ENCODE assay signal across 11 cellular contexts in genomic region chr5:59317023-59317771, GRCh38.
A peak's percentile ranks its signal among the peaks of the same experiment; 100 is the strongest.
DNase-seq lines count a peak whose midpoint lies in the region; ATAC-seq and TF ChIP-seq lines count a peak whose summit lies in the region.
"Had no signal": no experiment of that assay in that cellular context is flagged by ENCODE, and none has a peak within 500 bp of the region (broad histone marks: within the 10 kb centered on the region; RNA-seq: fewer than 3 reads in every experiment).

No MANE protein-coding gene starts in this region.

- H3K4me3 Mint-ChIP-seq in neural crest cell: peak overlapping the region; percentile 7

- no peak for TF ChIP-seq CTCF in neural crest cell (conservative IDR thresholded peaks at IDR 0.05)

- no peaks in the 10 kb centered on the region for H3K9me3 Mint-ChIP-seq in neural crest cell

- DNase-seq in DMS 273 treated with DMSO at 0.1 percent for 48 hours (lab: John Stamatoyannopoulos, UW) (peak; percentile 60), NCI-H2227 (lab: John Stamatoyannopoulos, UW; ENCODE audit: unreplicated experiment) (peak; percentile 34), epidermal melanocyte (ENCODE audit: insufficient read length, low spot score) (peak; percentile 52), neural crest cell (ENCODE audit: low read depth, low spot score) (peak; percentile 9), superior temporal gyrus (ENCODE audit: extremely low spot score) (no peak), NCI-H774 (lab: John Stamatoyannopoulos, UW) (no peak)
- DNase-seq: activated T-cell treated with anti-CD3 and anti-CD28 coated beads, Interleukin-2, amount 50 U/mL, for 1 hour; DND-41; stimulated activated CD8-positive, alpha-beta memory T cell treated with anti-CD3 and anti-CD28 coated beads, Interleukin-4, amount 100 ng/mL, for 48 hours had no signal

- no peaks in the 10 kb centered on the region for H3K36me3 Mint-ChIP-seq in neural crest cell (ENCODE audit: low read depth)

- H3K27me3 Mint-ChIP-seq in neural crest cell (ENCODE audit: low read depth): no peaks in the 10 kb centered on the region

- peak overlapping the region; percentile 93 for H3K27ac Mint-ChIP-seq in neural crest cell (ENCODE audit: unreplicated experiment)

- H3K4me1 Mint-ChIP-seq in neural crest cell: peaks cover 37% of the 10 kb centered on the region

- no peak for ATAC-seq in HG02610 (IDR thresholded peaks at IDR 0.05; ENCODE audit: unreplicated experiment)
- no peak for ATAC-seq in GM18873 (IDR thresholded peaks at IDR 0.05; ENCODE audit: low FRiP score, unreplicated experiment)

Comparison
In these comparisons a context has a peak if more than half of its experiments do, and no peak if none do; other contexts are left out.
1. DNase-seq: peak in DMS 273 treated with DMSO at 0.1 percent for 48 hours (single experiment), NCI-H2227 (single experiment), epidermal melanocyte (single experiment) and neural crest cell (single experiment); none in superior temporal gyrus (single experiment) and NCI-H774 (single experiment).